Comparison of ENCODE assay signal across 1 cellular context in genomic region chr16:69318177-69318910, GRCh38.
TF ChIP-seq lines count a peak whose summit lies in the region.

No MANE protein-coding gene starts in this region.

TF ChIP-seq in K562, 482 proteins besides CTCF, POLR2A, EP300 and RAD21:
- TF ChIP-seq POLR2G (IDR thresholded peaks at IDR 0.05; ENCODE audit: low read depth, low read length), result peak; percentile 35; the same call in 1 of the 2 replicates
- no peak for TF ChIP-seq ESRRA (IDR thresholded peaks at IDR 0.05; ENCODE audit: borderline replicate concordance, low read depth)
- peak; percentile 43; the same call in 1 of the 2 replicates for TF ChIP-seq RBFOX2 (IDR thresholded peaks at IDR 0.05; ENCODE audit: low read depth, low read length)
- no peak for TF ChIP-seq ZNF655 (CRISPR knock-in tag; IDR thresholded peaks at IDR 0.05)
- no peak for TF ChIP-seq RB1 (IDR thresholded peaks at IDR 0.05; ENCODE audit: low read depth)
